Comparison of ENCODE assay signal across 8 cellular contexts in genomic region chr6:118186676-118187567, GRCh38.
DNase-seq lines count a peak whose midpoint lies in the region; ATAC-seq and TF ChIP-seq lines count a peak whose summit lies in the region.

No MANE protein-coding gene starts in this region.

- peak; percentile 17 for DNase-seq in EL
- no peak for DNase-seq in coronary artery (ENCODE audit: low spot score)
- DNase-seq in RKO (ENCODE audit: low spot score): no peak
- DNase-seq in activated CD4-positive, CD25-positive, alpha-beta regulatory T cell treated with anti-CD3 and anti-CD28 coated beads, Interleukin-2, amount 50 U/mL, for 72 hours: no peak
- DNase-seq in RPMI8226: no peak
- DNase-seq in NK-92 treated with Interleukin-12 subunit alpha and Interleukin-12 subunit beta, amount 100 ng/mL, for 24 hours (lab: John Stamatoyannopoulos, UW): no peak

- TF ChIP-seq CTCF in coronary artery (IDR thresholded peaks at IDR 0.05): no peak

- peak overlapping the region; percentile 5 for H3K4me3 ChIP-seq in coronary artery

- peak; percentile 69 for ATAC-seq in GM19351 (IDR thresholded peaks at IDR 0.05; ENCODE audit: unreplicated experiment)
- ATAC-seq in HG03135 (IDR thresholded peaks at IDR 0.05; ENCODE audit: unreplicated experiment): peak; percentile 66

- H3K27ac ChIP-seq in coronary artery: peak overlapping the region in 1 of 2 donors; percentile 0
